ENCODE assay signal across 8 cellular contexts in the genomic region with DNA sequence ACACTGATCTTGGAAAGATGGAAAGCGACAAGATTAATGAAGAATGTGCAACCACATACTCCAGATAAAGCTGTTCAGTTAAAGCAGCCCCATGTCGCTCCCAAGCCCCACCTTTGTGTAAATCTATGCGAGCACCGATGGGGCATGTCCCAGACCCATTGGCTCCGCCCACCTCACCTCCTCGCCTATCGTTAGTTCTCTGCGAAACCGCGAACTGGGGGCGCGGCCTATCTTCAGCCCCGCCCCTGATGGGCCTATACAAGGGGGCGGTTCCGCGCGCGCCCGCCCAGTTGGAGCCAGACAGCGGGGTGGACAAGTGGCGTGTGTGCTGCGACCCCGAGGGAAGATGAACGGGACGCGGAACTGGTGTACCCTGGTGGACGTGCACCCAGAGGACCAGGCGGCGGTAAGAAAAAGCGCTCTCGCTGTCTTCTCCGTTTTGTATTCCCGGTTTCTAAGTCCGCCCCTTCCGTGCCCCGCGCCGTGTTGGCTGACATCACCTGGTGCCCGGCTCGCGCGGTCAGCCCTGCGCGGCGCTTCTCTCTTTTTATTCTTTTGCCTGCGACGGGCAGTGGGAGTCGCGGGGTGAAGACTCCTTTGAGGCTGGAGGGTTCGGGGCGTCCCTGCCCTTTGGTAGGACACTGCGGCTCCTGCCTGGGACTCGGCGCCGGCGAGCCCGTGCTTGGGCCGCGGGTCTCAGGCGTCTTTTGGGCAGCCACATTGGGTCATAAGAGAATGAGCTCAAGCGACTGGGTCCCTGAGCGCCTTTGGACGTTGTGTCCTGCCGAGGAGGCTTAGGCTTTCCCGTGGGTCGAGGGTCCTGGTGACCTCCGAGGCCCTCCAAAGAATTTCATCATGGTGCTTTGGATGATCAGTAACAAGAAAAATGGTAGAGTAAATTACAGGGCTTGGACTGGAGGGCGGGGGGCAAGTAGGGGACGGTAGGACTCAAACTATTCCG. TPM values are rescaled to one million over a fixed set of nuclear protein-coding genes. Genes with fewer than 3 reads are reported as not detected.
A peak's percentile ranks its signal among the peaks of the same experiment; 100 is the strongest.
DNase-seq lines count a peak whose midpoint lies in the region; ATAC-seq, FAIRE-seq and TF ChIP-seq lines count a peak whose summit lies in the region.

A gene with protein sequence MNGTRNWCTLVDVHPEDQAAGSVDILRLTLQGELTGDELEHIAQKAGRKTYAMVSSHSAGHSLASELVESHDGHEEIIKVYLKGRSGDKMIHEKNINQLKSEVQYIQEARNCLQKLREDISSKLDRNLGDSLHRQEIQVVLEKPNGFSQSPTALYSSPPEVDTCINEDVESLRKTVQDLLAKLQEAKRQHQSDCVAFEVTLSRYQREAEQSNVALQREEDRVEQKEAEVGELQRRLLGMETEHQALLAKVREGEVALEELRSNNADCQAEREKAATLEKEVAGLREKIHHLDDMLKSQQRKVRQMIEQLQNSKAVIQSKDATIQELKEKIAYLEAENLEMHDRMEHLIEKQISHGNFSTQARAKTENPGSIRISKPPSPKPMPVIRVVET (plus strand): TSS at position 289 of the 961 bp plus-strand sequence. CDS start 58 bp downstream, at position 347.

- intact Hi-C loops in A673 (cut with micrococcal nuclease; ENCODE audit: unreplicated experiment), result no loop called here
- intact Hi-C loops in kidney (cut with DNase I), result no loop called here

- TSS peak; percentile 35 for BruUV-seq in A673 (replicated peaks; lab: Mats Ljungman, UMichigan)

- peak within 1 kb of the TSS; percentile 58 for H3K4me3 ChIP-seq in A673 (ENCODE audit: low read depth, low read length, poor library complexity, severe bottlenecking)
- peak within 1 kb of the TSS; percentile 83 to 86 for H3K4me3 ChIP-seq in kidney (ENCODE audit: low read length in 2 of 2)

- TF ChIP-seq CTCF in A673 (conservative IDR thresholded peaks at IDR 0.05; ENCODE audit: low read depth, low read length) (no peak), kidney (IDR thresholded peaks at IDR 0.05; ENCODE audit: borderline replicate concordance, extremely low read depth, insufficient read depth) (no peak)

- no peaks in the 10 kb centered on the region for H3K36me3 ChIP-seq in A673 (ENCODE audit: insufficient read depth, low read length, poor library complexity, severe bottlenecking)
- peaks cover 14 to 18% of the 10 kb centered on the region in 2 donors for H3K36me3 ChIP-seq in kidney (ENCODE audit: control insufficient read depth in 1 of 2, insufficient read depth in 2 of 2, low read length in 2 of 2)

- peak; percentile 94 for DNase-seq in A673 (ENCODE audit: low spot score)
- DNase-seq in NCI-H2196 (lab: John Stamatoyannopoulos, UW; ENCODE audit: unreplicated experiment), result peak; percentile 97
- DNase-seq in activated CD4-positive, CD25-positive, alpha-beta regulatory T cell treated with anti-CD3 and anti-CD28 coated beads, Interleukin-2, amount 50 U/mL, for 16 hours (ENCODE audit: low read depth, low spot score), result peak; percentile 86
- DNase-seq in central memory CD8-positive, alpha-beta T cell (ENCODE audit: low spot score in 2 of 2), result peak; percentile 89 to 91
- peak; percentile 97 for DNase-seq in kidney
- DNase-seq in stimulated activated CD4-positive, alpha-beta T cell treated with anti-CD3 and anti-CD28 coated beads, Interleukin-15, amount 100 ng/mL, for 24 hours, result peak; percentile 97

- CTCF ChIA-PET in A673 (lab: Charles Lee), result no interaction called here

- H3K27ac ChIP-seq in A673 (ENCODE audit: low read depth, low read length, poor library complexity, severe bottlenecking) (peak within 1 kb of the TSS; percentile 76), kidney (ENCODE audit: low read depth in 2 of 2, low read length in 2 of 2) (peak within 1 kb of the TSS; percentile 97 to 98)

- peaks cover 15% of the 10 kb centered on the region for H3K27me3 Mint-ChIP-seq in central memory CD8-positive, alpha-beta T cell

- H3K9me3 ChIP-seq in A673 (ENCODE audit: low read depth, low read length, poor library complexity, severe bottlenecking) (no peaks in the 10 kb centered on the region), kidney (ENCODE audit: control insufficient read depth in 1 of 2, low read length in 2 of 2) (no peaks in the 10 kb centered on the region)

- peak within 1 kb of the TSS; percentile 89 for H3K27ac Mint-ChIP-seq in central memory CD8-positive, alpha-beta T cell (ENCODE audit: low read depth)

- H3K9me3 Mint-ChIP-seq in central memory CD8-positive, alpha-beta T cell, result no peaks in the 10 kb centered on the region

- H3K36me3 Mint-ChIP-seq in central memory CD8-positive, alpha-beta T cell (ENCODE audit: insufficient read depth), result peaks cover 2% of the 10 kb centered on the region

- peaks cover 20% of the 10 kb centered on the region for H3K4me1 Mint-ChIP-seq in central memory CD8-positive, alpha-beta T cell

- H3K4me1 ChIP-seq in A673 (ENCODE audit: insufficient read depth, low read length, poor library complexity, severe bottlenecking) (peaks cover 27% of the 10 kb centered on the region), kidney (ENCODE audit: control insufficient read depth in 1 of 2, insufficient read depth in 1 of 2, low read depth in 1 of 2, low read length in 2 of 2) (peaks cover 4 to 18% of the 10 kb centered on the region in 2 donors)

- no peak for FAIRE-seq in kidney (lab: Jason Lieb, UNC)

- ATAC-seq in GM18868 (IDR thresholded peaks at IDR 0.05; ENCODE audit: unreplicated experiment), result peak; percentile 94
- ATAC-seq in HG03103 (IDR thresholded peaks at IDR 0.05; ENCODE audit: low read depth, unreplicated experiment), result peak; percentile 89
- peak; percentile 98 for ATAC-seq in central memory CD8-positive, alpha-beta T cell (replicated peaks; ENCODE audit: extremely low read depth, poor library complexity, severe bottlenecking)

- peak within 1 kb of the TSS; percentile 86 for H3K4me3 Mint-ChIP-seq in central memory CD8-positive, alpha-beta T cell

- POLR2A ChIA-PET in A673 (lab: Charles Lee; ENCODE audit: low non-redundant PET), result interaction anchor here (0.6 kb wide), 1 partner anchor 15 kb away, joined by 6 read pairs; no protein-coding TSS in a partner anchor

- no peaks in the 10 kb centered on the region for H3K27me3 ChIP-seq in A673 (replicated peaks; ENCODE audit: insufficient read depth, low read depth, low read length, poor library complexity)

- H3K9ac ChIP-seq in kidney (ENCODE audit: low read length in 2 of 2), result peak within 1 kb of the TSS; percentile 74 to 96

RNA-seq across cellular contexts. Expression of the gene that starts here (rescaled TPM):
- total RNA-seq in A673 (2021), result 2.6 and 4.4 TPM in 2 replicates
- total RNA-seq in kidney, result 12.9 TPM
- polyA plus RNA-seq in kidney (ENCODE audit: insufficient read depth, low read depth, low replicate concordance), result 8.9 TPM

Comparison
In these comparisons a context has a peak if more than half of its experiments do, and no peak if none do; other contexts are left out.
1. Peak in every context shown above with its lines: DNase-seq, ATAC-seq, H3K4me3 ChIP-seq and H3K27ac ChIP-seq.